1 cellular context compared by ENCODE assay signal in the genomic region with DNA sequence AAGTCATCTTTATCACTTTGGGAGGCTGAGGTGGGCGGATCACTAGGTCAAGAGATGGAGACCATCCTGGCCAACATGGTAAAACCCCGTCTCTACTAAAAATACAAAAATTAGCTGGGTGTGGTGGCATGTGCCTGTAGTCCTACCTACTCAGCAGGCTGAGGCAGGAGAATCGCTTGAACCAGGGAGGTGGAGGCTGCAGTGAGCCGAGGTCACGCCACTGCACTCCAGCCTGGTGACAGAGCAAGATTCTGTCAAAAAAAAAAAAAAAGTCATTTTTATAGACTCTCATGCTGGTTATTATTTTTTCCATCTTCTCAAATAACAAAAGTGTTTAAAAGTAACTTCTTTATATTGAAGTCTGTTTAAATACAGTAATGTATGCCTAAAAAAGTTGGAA.
TF ChIP-seq lines count a peak whose summit lies in the region.

No MANE protein-coding gene starts in this region.

TF ChIP-seq in Ishikawa, 13 proteins besides CTCF, POLR2A, EP300 and RAD21:
- peak; percentile 59 for TF ChIP-seq TEAD4 (IDR thresholded peaks at IDR 0.05)
